8 cellular contexts compared by ENCODE assay signal in the genomic region with DNA sequence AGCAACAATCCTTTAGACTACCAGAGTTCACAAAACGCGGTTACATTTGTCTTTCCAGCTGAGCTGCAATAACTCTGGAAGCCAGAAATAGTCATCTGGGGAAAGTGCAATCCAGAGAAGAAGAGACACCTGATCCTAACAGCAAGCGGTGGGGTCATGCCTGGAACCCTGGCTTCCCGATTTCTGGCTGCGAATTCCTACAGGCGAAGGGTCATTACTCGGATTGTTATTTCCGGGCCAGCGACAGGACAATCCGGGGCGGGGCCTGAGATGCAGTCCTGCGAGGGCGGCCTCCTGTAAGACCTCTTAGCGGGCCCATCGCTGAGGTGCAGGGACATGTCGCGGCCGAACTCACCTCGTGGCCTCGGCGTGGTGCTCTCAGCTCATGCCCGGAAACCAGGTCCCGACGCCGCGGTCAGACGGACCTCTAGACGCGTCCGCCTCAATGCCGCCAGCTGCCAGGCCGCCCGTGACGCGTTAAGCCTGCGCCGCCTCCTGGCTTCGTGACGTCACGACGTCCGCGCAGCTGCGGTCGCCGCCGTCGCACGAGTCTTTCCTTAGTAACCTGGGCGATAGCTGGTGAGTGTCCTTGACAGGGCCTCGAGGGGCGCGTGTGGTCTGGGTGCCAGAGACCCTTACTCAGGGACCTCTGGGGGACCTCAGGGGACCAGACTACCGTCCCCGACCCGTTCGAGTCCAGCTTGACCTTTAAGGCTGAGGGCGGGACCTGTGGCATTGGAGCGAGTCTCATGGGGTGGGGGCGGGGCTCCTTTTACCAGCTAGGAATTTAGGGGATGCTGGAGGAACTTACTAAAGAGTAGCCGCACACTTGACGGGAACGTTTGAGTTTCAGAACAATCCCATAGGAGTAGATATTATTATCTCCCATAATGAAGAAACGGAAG. TPM values are rescaled to one million over a fixed set of nuclear protein-coding genes. Genes with fewer than 3 reads are reported as not detected.
DNase-seq lines count a peak whose midpoint lies in the region; ATAC-seq and TF ChIP-seq lines count a peak whose summit lies in the region.

A gene with protein sequence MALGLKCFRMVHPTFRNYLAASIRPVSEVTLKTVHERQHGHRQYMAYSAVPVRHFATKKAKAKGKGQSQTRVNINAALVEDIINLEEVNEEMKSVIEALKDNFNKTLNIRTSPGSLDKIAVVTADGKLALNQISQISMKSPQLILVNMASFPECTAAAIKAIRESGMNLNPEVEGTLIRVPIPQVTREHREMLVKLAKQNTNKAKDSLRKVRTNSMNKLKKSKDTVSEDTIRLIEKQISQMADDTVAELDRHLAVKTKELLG (plus strand): TSS at position 523 of the 905 bp plus-strand sequence. CDS start 6,010 bp downstream, outside the sequence.
A gene with protein sequence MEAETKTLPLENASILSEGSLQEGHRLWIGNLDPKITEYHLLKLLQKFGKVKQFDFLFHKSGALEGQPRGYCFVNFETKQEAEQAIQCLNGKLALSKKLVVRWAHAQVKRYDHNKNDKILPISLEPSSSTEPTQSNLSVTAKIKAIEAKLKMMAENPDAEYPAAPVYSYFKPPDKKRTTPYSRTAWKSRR (minus strand): TSS at position 481 of the 905 bp plus-strand sequence. CDS start 3,348 bp downstream, outside the sequence.

- H4K20me1 ChIP-seq in OCI-LY3 (ENCODE audit: insufficient read depth, low read length), result no peaks in the 10 kb centered on the region

- TF ChIP-seq CTCF in OCI-LY3 (IDR thresholded peaks at IDR 0.05; ENCODE audit: low read depth, low read length) (no peak), epithelial cell of esophagus (IDR thresholded peaks at IDR 0.05; ENCODE audit: insufficient read depth, low read depth, low read length, missing control alignments) (no peak)

- ATAC-seq in GM21390 (IDR thresholded peaks at IDR 0.05; ENCODE audit: unreplicated experiment), result peak; percentile 84

- peak within 1 kb of the TSS; percentile 60 for H2AFZ ChIP-seq in OCI-LY3 (ENCODE audit: low read depth, low read length)

- H3K4me1 ChIP-seq in HUES48 (ENCODE audit: control insufficient read depth, insufficient read depth, low read length), result 0 out of 2 replicates have a peak, but pooled peaks cover 3% of the 10 kb centered on the region
- H3K4me1 ChIP-seq in OCI-LY3 (ENCODE audit: low read length), result peaks cover 15% of the 10 kb centered on the region
- peaks cover 30% of the 10 kb centered on the region for H3K4me1 ChIP-seq in mononuclear cell (ENCODE audit: insufficient read depth, low read length)

- H3K27me3 ChIP-seq in HUES48 (ENCODE audit: control insufficient read depth, insufficient read depth, low read length) (no peaks in the 10 kb centered on the region), OCI-LY3 (ENCODE audit: low read depth, low read length) (no peaks in the 10 kb centered on the region), mononuclear cell (ENCODE audit: insufficient read depth, low read length) (no peaks in the 10 kb centered on the region)

- H3K79me2 ChIP-seq in OCI-LY3 (ENCODE audit: low read length), result peaks cover 69% of the 10 kb centered on the region

- H3K4me2 ChIP-seq in OCI-LY3 (ENCODE audit: low read length), result peak within 1 kb of the TSS; percentile 99

- DNase-seq in D341Med (ENCODE audit: low spot score) (peak; percentile 96), activated T-cell treated with anti-CD3 and anti-CD28 coated beads for 24 hours (ENCODE audit: low read depth) (peak; percentile 90), epithelial cell of esophagus (ENCODE audit: low read depth) (peak; percentile 92)
- DNase-seq in stimulated activated CD8-positive, alpha-beta memory T cell treated with anti-CD3 and anti-CD28 coated beads, Interleukin-2, amount 100 ng/mL, for 48 hours (ENCODE audit: low read depth in 2 of 2), result peak; percentile 86

- H3K27ac ChIP-seq in HUES48 (ENCODE audit: low read depth, low read length), result peak within 1 kb of the TSS; percentile 98
- H3K27ac ChIP-seq in OCI-LY3 (ENCODE audit: low read length), result peak within 1 kb of the TSS; percentile 72

- H3K4me3 ChIP-seq in HUES48 (ENCODE audit: low read depth, low read length) (peak within 1 kb of the TSS; percentile 88), OCI-LY3 (ENCODE audit: low read length) (peak within 1 kb of the TSS; percentile 96), epithelial cell of esophagus (ENCODE audit: low read length) (peak within 1 kb of the TSS; percentile 89), mononuclear cell (ENCODE audit: low read length) (peak within 1 kb of the TSS; percentile 81)

- no peaks in the 10 kb centered on the region for H3K9me3 ChIP-seq in HUES48 (ENCODE audit: control insufficient read depth, insufficient read depth, low read length)
- no peaks in the 10 kb centered on the region for H3K9me3 ChIP-seq in OCI-LY3 (ENCODE audit: insufficient read depth, low read length)
- H3K9me3 ChIP-seq in mononuclear cell (ENCODE audit: low read depth, low read length), result no peaks in the 10 kb centered on the region

- H3K36me3 ChIP-seq in HUES48 (ENCODE audit: control insufficient read depth, insufficient read depth, low read length) (peaks cover 16% of the 10 kb centered on the region), OCI-LY3 (replicated peaks; ENCODE audit: low read depth, low read length) (peaks cover 8% of the 10 kb centered on the region)

- H3K9ac ChIP-seq in HUES48 (ENCODE audit: low read depth, low read length) (peak within 1 kb of the TSS; percentile 90), OCI-LY3 (ENCODE audit: low read length) (peak within 1 kb of the TSS; percentile 89)

RNA-seq across cellular contexts. Expression of the first gene that starts in this region (rescaled TPM):
- 29.5 TPM for total RNA-seq in mononuclear cell

RNA-seq across cellular contexts. Expression of the second gene that starts in this region (rescaled TPM):
- 23.2 TPM for total RNA-seq in mononuclear cell

Comparison
In these comparisons a context has a peak if more than half of its experiments do, and no peak if none do; other contexts are left out.
1. Peak in every context shown above with its lines: DNase-seq, ATAC-seq, H3K4me3 ChIP-seq and H3K27ac ChIP-seq.